ENCODE assay signal across 8 cellular contexts in the genomic region with DNA sequence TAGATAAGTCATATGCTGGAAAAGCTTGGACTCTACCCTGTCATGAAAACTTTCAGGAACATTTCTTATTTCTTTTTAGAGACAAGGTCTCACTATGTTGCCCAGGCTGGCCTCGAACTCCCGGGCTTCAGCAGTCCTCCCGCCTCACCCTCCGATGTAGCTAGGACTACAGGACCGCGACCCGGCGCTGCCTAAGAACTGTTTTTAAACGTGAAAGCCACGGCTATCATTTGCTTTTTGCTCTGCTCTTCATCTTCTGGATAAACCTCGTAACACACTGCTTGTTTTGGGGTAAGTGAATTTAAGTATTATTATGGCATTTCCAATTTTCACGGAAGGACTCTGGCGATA. TPM values are rescaled to one million over a fixed set of nuclear protein-coding genes. Genes with fewer than 3 reads are reported as not detected.
DNase-seq lines count a peak whose midpoint lies in the region; ATAC-seq and TF ChIP-seq lines count a peak whose summit lies in the region.

No MANE protein-coding gene starts in this region.

- H3K36me3 Mint-ChIP-seq in Caco-2 (ENCODE audit: insufficient read depth, unreplicated experiment) (peaks cover 16% of the 10 kb centered on the region), mesothelial cell of epicardium (peaks cover 10% of the 10 kb centered on the region)

- intact Hi-C loops in Caco-2 (cut with micrococcal nuclease; ENCODE audit: unreplicated experiment), result no loop called here

- H3K27ac Mint-ChIP-seq in Caco-2 (ENCODE audit: unreplicated experiment) (peak overlapping the region; percentile 87), mesothelial cell of epicardium (peak overlapping the region; percentile 99)

- 2% methylated on average over 13 of the region's 13 CpGs for WGBS in urinary bladder

- peak overlapping the region; percentile 80 for H3K4me3 Mint-ChIP-seq in Caco-2 (ENCODE audit: unreplicated experiment)
- peak overlapping the region; percentile 77 for H3K4me3 Mint-ChIP-seq in mesothelial cell of epicardium

- H3K27ac ChIP-seq in HEK293 (ENCODE audit: extremely low read depth, low read depth, low read length) (peak overlapping the region; percentile 68), SJCRH30 (peak overlapping the region; percentile 87), urinary bladder (ENCODE audit: low read depth) (peak overlapping the region; percentile 89)

- no peaks in the 10 kb centered on the region for H3K9me3 Mint-ChIP-seq in Caco-2 (ENCODE audit: unreplicated experiment)
- H3K9me3 Mint-ChIP-seq in mesothelial cell of epicardium, result no peaks in the 10 kb centered on the region

- TF ChIP-seq CTCF in Caco-2 (IDR thresholded peaks at IDR 0.05; ENCODE audit: insufficient read depth in 1 of 2, low read depth in 1 of 2, low read length in 1 of 2, severe bottlenecking in 1 of 2, unreplicated experiment in 1 of 2), result no peak
- TF ChIP-seq CTCF in HEK293 (tag by site-specific recombination; IDR thresholded peaks at IDR 0.05), result no peak
- no peak for TF ChIP-seq CTCF in mesothelial cell of epicardium (IDR thresholded peaks at IDR 0.05; ENCODE audit: unreplicated experiment)

- no peaks in the 10 kb centered on the region for H3K27me3 Mint-ChIP-seq in Caco-2 (ENCODE audit: insufficient read depth, unreplicated experiment)
- no peaks in the 10 kb centered on the region for H3K27me3 Mint-ChIP-seq in mesothelial cell of epicardium (ENCODE audit: low read depth)

- H3K9me3 ChIP-seq in Caco-2 (no peaks in the 10 kb centered on the region), HEK293 (ENCODE audit: control insufficient read depth, insufficient read depth, low read depth, low read length) (no peaks in the 10 kb centered on the region), SJCRH30 (replicated peaks) (no peaks in the 10 kb centered on the region)

- H3K4me3 ChIP-seq in Caco-2 (ENCODE audit: low read depth, low read length), result peak overlapping the region; percentile 47
- peak overlapping the region; percentile 55 for H3K4me3 ChIP-seq in HEK293 (ENCODE audit: low read depth, low read length)
- peak overlapping the region; percentile 66 for H3K4me3 ChIP-seq in SJCRH30
- peak overlapping the region; percentile 43 for H3K4me3 ChIP-seq in urinary bladder (ENCODE audit: low read depth, low read length)

- no peaks in the 10 kb centered on the region for H3K27me3 ChIP-seq in Caco-2 (replicated peaks; ENCODE audit: control insufficient read depth, insufficient read depth, low read length)
- H3K27me3 ChIP-seq in SJCRH30, result no peaks in the 10 kb centered on the region

- H3K4me1 Mint-ChIP-seq in Caco-2 (ENCODE audit: low read depth, unreplicated experiment), result peaks cover 7% of the 10 kb centered on the region
- peaks cover 26% of the 10 kb centered on the region for H3K4me1 Mint-ChIP-seq in mesothelial cell of epicardium

- ATAC-seq in GM19463 (IDR thresholded peaks at IDR 0.05; ENCODE audit: unreplicated experiment), result no peak

- H3K4me1 ChIP-seq in Caco-2, result no peaks in the 10 kb centered on the region; the same call in 1 of the 2 replicates
- H3K4me1 ChIP-seq in HEK293 (ENCODE audit: control insufficient read depth, insufficient read depth, low read length), result no peaks in the 10 kb centered on the region
- 0 out of 2 replicates have a peak, but pooled peaks cover 3% of the 10 kb centered on the region for H3K4me1 ChIP-seq in SJCRH30
- H3K4me1 ChIP-seq in urinary bladder (ENCODE audit: insufficient read depth), result no peaks in the 10 kb centered on the region

- DNase-seq in Caco-2 (peak in 1 of 2 experiments; percentile 45), SJCRH30 (peak in 1 of 2 experiments; percentile 47), dedifferentiated amniotic fluid mesenchymal stem cell (ENCODE audit: extremely low spot score) (peak; percentile 25), mesothelial cell of epicardium (ENCODE audit: low spot score in 2 of 2, unreplicated experiment in 2 of 2) (no peak)
- no peak for DNase-seq in effector CD4-positive, alpha-beta T cell

- H3K36me3 ChIP-seq in Caco-2 (ENCODE audit: control insufficient read depth, insufficient read depth, low read length), result no peaks in the 10 kb centered on the region
- H3K36me3 ChIP-seq in HEK293 (ENCODE audit: control insufficient read depth in 2 of 2, insufficient read depth in 1 of 2, low read length in 2 of 2), result no peaks in the 10 kb centered on the region
- 0 out of 2 replicates have a peak, but pooled peaks cover 3% of the 10 kb centered on the region for H3K36me3 ChIP-seq in SJCRH30
- no peaks in the 10 kb centered on the region for H3K36me3 ChIP-seq in urinary bladder (ENCODE audit: insufficient read depth)

- CTCF ChIA-PET in Caco-2 (lab: Charles Lee), result interaction anchor here (0.6 to 2.4 kb wide), 2 partner anchors 14 to 193 kb away, joined by 3 to 12 read pairs; partner anchors contain the start of gene CCNL1
- CTCF ChIA-PET in HEK293 (lab: Yijun Ruan, JAX), result interaction anchor here (0.7 to 3.1 kb wide), 3 partner anchors 11 to 398 kb away, joined by 3 to 15 read pairs (median 5); no protein-coding TSS in a partner anchor

- POLR2A ChIA-PET in Caco-2 (lab: Charles Lee), result interaction anchor here (1.0 to 3.8 kb wide), 6 partner anchors 11 to 619 kb away, joined by 3 to 153 read pairs (median 6); partner anchors contain the start of genes CCNL1 and SSR3
- POLR2A ChIA-PET in HEK293 (lab: Yijun Ruan, JAX), result interaction anchor here (1.0 to 4.9 kb wide), 2 partner anchors 12 to 325 kb away, joined by 3 to 159 read pairs; partner anchors contain the start of gene CCNL1

- TSS peak; percentile 99 for BruUV-seq in Caco-2 (replicated peaks; lab: Mats Ljungman, UMichigan)

TF ChIP-seq in HEK293, 187 proteins besides CTCF, POLR2A, EP300 and RAD21 (continues in another document):
- TF ChIP-seq ZNF221 (tag by site-specific recombination; IDR thresholded peaks at IDR 0.05; ENCODE audit: borderline replicate concordance), result no peak
- TF ChIP-seq ZNF629 (tag by site-specific recombination; IDR thresholded peaks at IDR 0.05), result no peak
- TF ChIP-seq ZNF311 (tag by site-specific recombination; IDR thresholded peaks at IDR 0.05; ENCODE audit: borderline replicate concordance), result no peak
- no peak for TF ChIP-seq ZNF350 (tag by site-specific recombination; IDR thresholded peaks at IDR 0.05)
- TF ChIP-seq GLI2 (tag by site-specific recombination; IDR thresholded peaks at IDR 0.05; ENCODE audit: borderline replicate concordance, low read depth), result no peak
- TF ChIP-seq, protein P1, sequence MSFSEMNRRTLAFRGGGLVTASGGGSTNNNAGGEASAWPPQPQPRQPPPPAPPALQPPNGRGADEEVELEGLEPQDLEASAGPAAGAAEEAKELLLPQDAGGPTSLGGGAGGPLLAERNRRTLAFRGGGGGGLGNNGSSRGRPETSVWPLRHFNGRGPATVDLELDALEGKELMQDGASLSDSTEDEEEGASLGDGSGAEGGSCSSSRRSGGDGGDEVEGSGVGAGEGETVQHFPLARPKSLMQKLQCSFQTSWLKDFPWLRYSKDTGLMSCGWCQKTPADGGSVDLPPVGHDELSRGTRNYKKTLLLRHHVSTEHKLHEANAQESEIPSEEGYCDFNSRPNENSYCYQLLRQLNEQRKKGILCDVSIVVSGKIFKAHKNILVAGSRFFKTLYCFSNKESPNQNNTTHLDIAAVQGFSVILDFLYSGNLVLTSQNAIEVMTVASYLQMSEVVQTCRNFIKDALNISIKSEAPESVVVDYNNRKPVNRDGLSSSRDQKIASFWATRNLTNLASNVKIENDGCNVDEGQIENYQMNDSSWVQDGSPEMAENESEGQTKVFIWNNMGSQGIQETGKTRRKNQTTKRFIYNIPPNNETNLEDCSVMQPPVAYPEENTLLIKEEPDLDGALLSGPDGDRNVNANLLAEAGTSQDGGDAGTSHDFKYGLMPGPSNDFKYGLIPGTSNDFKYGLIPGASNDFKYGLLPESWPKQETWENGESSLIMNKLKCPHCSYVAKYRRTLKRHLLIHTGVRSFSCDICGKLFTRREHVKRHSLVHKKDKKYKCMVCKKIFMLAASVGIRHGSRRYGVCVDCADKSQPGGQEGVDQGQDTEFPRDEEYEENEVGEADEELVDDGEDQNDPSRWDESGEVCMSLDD (tag by site-specific recombination; IDR thresholded peaks at IDR 0.05), result no peak
- TF ChIP-seq ZNF239 (tag by site-specific recombination; IDR thresholded peaks at IDR 0.05), result no peak
- TF ChIP-seq ZNF280D (tag by site-specific recombination; IDR thresholded peaks at IDR 0.05), result no peak
- TF ChIP-seq ZNF157 (tag by site-specific recombination; IDR thresholded peaks at IDR 0.05), result no peak
- no peak for TF ChIP-seq ZNF10 (tag by site-specific recombination; IDR thresholded peaks at IDR 0.05)
- TF ChIP-seq PRDM1 (tag by site-specific recombination; IDR thresholded peaks at IDR 0.05), result 0 out of 2 replicates have a peak, but pooled peaks have one; percentile 8
- no peak for TF ChIP-seq ZNF423 (tag by site-specific recombination; IDR thresholded peaks at IDR 0.05)
- no peak for TF ChIP-seq ZNF174 (tag by site-specific recombination; IDR thresholded peaks at IDR 0.05)
- no peak for TF ChIP-seq ZNF473 (tag by site-specific recombination; IDR thresholded peaks at IDR 0.05)
- TF ChIP-seq ZNF335 (tag by site-specific recombination; conservative IDR thresholded peaks at IDR 0.05), result peak; percentile 81; the same call in 1 of the 2 replicates

RNA-seq across cellular contexts. Expression of gene CCNL1, which starts 14.3 kb away (rescaled TPM):
- total RNA-seq in Caco-2 (2022), result 108 and 114 TPM in 2 replicates
- total RNA-seq in SJCRH30 (2014; rRNA removed; shearing (Covaris generic)), result 91.2 and 112 TPM in 2 replicates
- 248 to 276 TPM (median 261 TPM) in 3 replicates for total RNA-seq in mesothelial cell of epicardium
- total RNA-seq in urinary bladder, result 214 TPM
- polyA plus RNA-seq in urinary bladder, result 68.1 TPM
